16 cellular contexts compared by ENCODE assay signal in the genomic region with DNA sequence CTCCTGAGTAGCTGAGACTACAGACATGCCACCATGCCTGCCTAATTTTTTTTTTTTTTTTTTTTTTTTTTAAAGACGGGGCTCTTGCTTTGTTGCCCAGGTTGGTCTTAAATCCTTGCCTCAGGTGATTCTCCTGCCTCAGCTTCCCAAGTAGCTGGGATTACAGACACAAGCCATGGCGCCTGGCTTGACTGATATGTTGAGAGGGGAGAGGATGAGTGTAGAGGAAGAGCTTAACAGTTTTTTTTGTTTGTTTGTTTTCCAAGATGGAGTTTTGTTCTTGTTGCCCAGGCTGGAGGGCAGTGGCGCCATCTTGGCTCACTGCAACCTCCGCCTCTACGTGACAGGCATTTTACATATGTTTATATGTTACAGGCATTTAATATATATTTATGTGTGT. TPM values are rescaled to one million over a fixed set of nuclear protein-coding genes. Genes with fewer than 3 reads are reported as not detected.
DNase-seq lines count a peak whose midpoint lies in the region; ATAC-seq and TF ChIP-seq lines count a peak whose summit lies in the region.
"Had no signal": no experiment of that assay in that cellular context is flagged by ENCODE, and none has a peak within 500 bp of the region (broad histone marks: within the 10 kb centered on the region; RNA-seq: fewer than 3 reads in every experiment).

No MANE protein-coding gene starts in this region.

- no peaks in the 10 kb centered on the region for H3K27me3 ChIP-seq in ACC112 (ENCODE audit: insufficient read depth, low read length)
- H3K27me3 ChIP-seq in CD8-positive, alpha-beta T cell (ENCODE audit: insufficient read depth, low read length), result no peaks in the 10 kb centered on the region
- H3K27me3 ChIP-seq in SJSA1 (replicated peaks), result no peaks in the 10 kb centered on the region
- H3K27me3 ChIP-seq: MG63, pancreas had no signal

- no peak for ATAC-seq in CD8-positive, alpha-beta T cell
- no peak for ATAC-seq in GM18867 (IDR thresholded peaks at IDR 0.05; ENCODE audit: unreplicated experiment)
- ATAC-seq: left cardiac atrium; pancreas; stimulated activated memory B cell treated with anti-CD40 and anti-IgM and Interleukin-4, amounts not matched to agents 10 μg/mL and 1 μg/mL and 100 μg/mL, for 72 hours had no signal

- peak overlapping the region; percentile 69 for H3K27ac Mint-ChIP-seq in CD8-positive, alpha-beta T cell
- H3K27ac Mint-ChIP-seq in immature natural killer cell, result peak overlapping the region in 5 of 6 donors; percentile 24 to 73 (median 64)
- H3K27ac Mint-ChIP-seq: stimulated activated memory B cell treated with anti-CD40 and anti-IgM and Interleukin-4, amounts not matched to agents 10 μg/mL and 1 μg/mL and 100 μg/mL, for 72 hours had no signal

- peaks cover 60% of the 10 kb centered on the region for H3K79me2 ChIP-seq in ACC112 (ENCODE audit: control insufficient read depth, insufficient read depth, low read length, unreplicated experiment)

- H3K27ac ChIP-seq in ACC112 (ENCODE audit: low read depth, low read length) (no peak overlapping the region), SJSA1 (peak overlapping the region; percentile 30)
- H3K27ac ChIP-seq in CD8-positive, alpha-beta T cell (ENCODE audit: low read depth, low read length), result no peak overlapping the region
- H3K27ac ChIP-seq: pancreas had no signal

- peaks cover 48% of the 10 kb centered on the region for H3K36me3 Mint-ChIP-seq in CD8-positive, alpha-beta T cell
- peaks cover 0 to 3% (median 0%) of the 10 kb centered on the region in 3 donors for H3K36me3 Mint-ChIP-seq in immature natural killer cell

- peaks cover 10% of the 10 kb centered on the region for H3K36me3 ChIP-seq in ACC112 (ENCODE audit: insufficient read depth, low read length)
- H3K36me3 ChIP-seq in CD8-positive, alpha-beta T cell (ENCODE audit: insufficient read depth, low read length), result no peaks in the 10 kb centered on the region
- H3K36me3 ChIP-seq in SJSA1, result peaks cover 47% of the 10 kb centered on the region

- DNase-seq in CD8-positive, alpha-beta T cell, result no peak
- no peak for DNase-seq in SJSA1 (ENCODE audit: low read depth in 1 of 2, low spot score in 2 of 2)
- no peak for DNase-seq in immature natural killer cell
- DNase-seq in activated effector memory CD4-positive, alpha-beta T cell treated with anti-CD3 and anti-CD28 coated beads, Interleukin-2, amount 50 U/mL, for 16 hours, result no peak
- no peak for DNase-seq in Ammon's horn (ENCODE audit: low spot score)
- no peak for DNase-seq in NAMALWA (ENCODE audit: low spot score)
- DNase-seq: Calu3; left cardiac atrium; MG63; NCI-H446; pancreas; stimulated activated CD4-positive, alpha-beta T cell treated with anti-CD3 and anti-CD28 coated beads, Interleukin-2, amount 100 ng/mL, for 24 hours had no signal

- H3K27me3 Mint-ChIP-seq in CD8-positive, alpha-beta T cell (ENCODE audit: low read depth), result no peaks in the 10 kb centered on the region
- peaks cover 0 to 2% (median 0%) of the 10 kb centered on the region in 3 donors for H3K27me3 Mint-ChIP-seq in immature natural killer cell (ENCODE audit: low read depth in 3 of 3)
- H3K27me3 Mint-ChIP-seq: activated naive CD8-positive, alpha-beta T cell; stimulated activated memory B cell treated with anti-CD40 and anti-IgM and Interleukin-4, amounts not matched to agents 10 μg/mL and 1 μg/mL and 100 μg/mL, for 72 hours had no signal

- no peaks in the 10 kb centered on the region for H3K9me3 ChIP-seq in CD8-positive, alpha-beta T cell (ENCODE audit: low read length)
- H3K9me3 ChIP-seq in SJSA1 (replicated peaks), result no peaks in the 10 kb centered on the region
- H3K9me3 ChIP-seq: MG63, pancreas had no signal

- POLR2A ChIA-PET in CD8-positive, alpha-beta T cell (lab: Charles Lee), result interaction anchor here (0.6 to 3.3 kb wide), 3 partner anchors 33 to 89 kb away, joined by 3 to 13 read pairs (median 3); no protein-coding TSS in a partner anchor

- H3K4me3 ChIP-seq in ACC112 (ENCODE audit: low read depth, low read length) (peak overlapping the region; percentile 81), SJSA1 (no peak overlapping the region)
- no peak overlapping the region for H3K4me3 ChIP-seq in CD8-positive, alpha-beta T cell (ENCODE audit: low read depth, low read length)

- intact Hi-C loops in CD8-positive, alpha-beta T cell (cut with DNase I, micrococcal nuclease), result no loop called here

- TF ChIP-seq CTCF in CD8-positive, alpha-beta T cell (IDR thresholded peaks at IDR 0.05), result no peak

- CTCF ChIA-PET in CD8-positive, alpha-beta T cell (lab: Charles Lee), result interaction anchor here (0.6 to 3.3 kb wide), 3 partner anchors 131 to 168 kb away, joined by 3 to 22 read pairs (median 3); no protein-coding TSS in a partner anchor

- no peaks in the 10 kb centered on the region for H3K9me3 Mint-ChIP-seq in CD8-positive, alpha-beta T cell
- no peaks in the 10 kb centered on the region for H3K9me3 Mint-ChIP-seq in immature natural killer cell
- H3K9me3 Mint-ChIP-seq: stimulated activated memory B cell treated with anti-CD40 and anti-IgM and Interleukin-4, amounts not matched to agents 10 μg/mL and 1 μg/mL and 100 μg/mL, for 72 hours had no signal

- peaks cover 47% of the 10 kb centered on the region for H3K4me1 Mint-ChIP-seq in CD8-positive, alpha-beta T cell (ENCODE audit: low read depth)
- peaks cover 21 to 40% of the 10 kb centered on the region in 2 donors for H3K4me1 Mint-ChIP-seq in immature natural killer cell

- H3K4me3 Mint-ChIP-seq in CD8-positive, alpha-beta T cell, result peak overlapping the region; percentile 54
- peak overlapping the region in 4 of 5 donors; percentile 33 to 52 (median 50) for H3K4me3 Mint-ChIP-seq in immature natural killer cell
- H3K4me3 Mint-ChIP-seq: stimulated activated memory B cell treated with anti-CD40 and anti-IgM and Interleukin-4, amounts not matched to agents 10 μg/mL and 1 μg/mL and 100 μg/mL, for 72 hours had no signal

- H3K4me1 ChIP-seq in ACC112 (ENCODE audit: control insufficient read depth, insufficient read depth, low read length, unreplicated experiment) (peaks cover 25% of the 10 kb centered on the region), SJSA1 (replicated peaks) (peaks cover 30% of the 10 kb centered on the region)
- peaks cover 70% of the 10 kb centered on the region for H3K4me1 ChIP-seq in CD8-positive, alpha-beta T cell (ENCODE audit: insufficient read depth, low read length)

- H2AFZ ChIP-seq in ACC112 (ENCODE audit: low read length, unreplicated experiment), result no peak overlapping the region

RNA-seq across cellular contexts. Expression of gene SRP9, which starts 2.5 kb away (rescaled TPM):
- total RNA-seq in CD8-positive, alpha-beta T cell, result 10 to 100 TPM; 55.2 to 57.7 TPM
- total RNA-seq in SJSA1 (2014; rRNA removed; shearing (Covaris generic)), result 735 and 762 TPM in 2 replicates
- 100 to 1,000 TPM; 300 to 594 (median 317) TPM for polyA plus RNA-seq in immature natural killer cell

RNA-seq across cellular contexts. Expression of gene EPHX1, which starts 29.8 kb away (rescaled TPM):
- under 1 TPM; 0.72 to 0.92 TPM for total RNA-seq in CD8-positive, alpha-beta T cell
- total RNA-seq in SJSA1 (2014; rRNA removed; shearing (Covaris generic)), result 29.0 and 45.7 TPM in 2 replicates
- polyA plus RNA-seq in immature natural killer cell, result 1 to 10 TPM in 2 of 3 donors, under 1 TPM in 1; 0.86 to 2.4 (median 1.5) TPM

Comparison
In these comparisons a context has a peak if more than half of its experiments do, and no peak if none do; other contexts are left out.
1. RNA of gene SRP9, which starts 2.5 kb away (total RNA-seq): 735 to 762 TPM in SJSA1; 55.2 to 57.7 TPM in CD8-positive, alpha-beta T cell; every median in the first group is over 10 times any median in the second.
2. RNA of gene EPHX1, which starts 29.8 kb away (total RNA-seq): 29.0 to 45.7 TPM in SJSA1; 0.72 to 0.92 TPM in CD8-positive, alpha-beta T cell; every median in the first group is over 10 times any median in the second.